ENCODE assay signal across 1 cellular context in genomic region chr14:20696776-20697175, GRCh38.
TF ChIP-seq lines count a peak whose summit lies in the region.

No MANE protein-coding gene starts in this region.

TF ChIP-seq in K562, 482 proteins besides CTCF, POLR2A, EP300 and RAD21:
- no peak for TF ChIP-seq RFX5 (IDR thresholded peaks at IDR 0.05; ENCODE audit: low read depth, low read length)
- TF ChIP-seq POLR2AphosphoS2 (IDR thresholded peaks at IDR 0.05; ENCODE audit: low read length), result no peak
- no peak for TF ChIP-seq POLR2G (IDR thresholded peaks at IDR 0.05; ENCODE audit: low read depth, low read length)
- TF ChIP-seq FIP1L1 (IDR thresholded peaks at IDR 0.05; ENCODE audit: low read depth, low read length, poor library complexity, severe bottlenecking), result no peak
- TF ChIP-seq, protein P1, sequence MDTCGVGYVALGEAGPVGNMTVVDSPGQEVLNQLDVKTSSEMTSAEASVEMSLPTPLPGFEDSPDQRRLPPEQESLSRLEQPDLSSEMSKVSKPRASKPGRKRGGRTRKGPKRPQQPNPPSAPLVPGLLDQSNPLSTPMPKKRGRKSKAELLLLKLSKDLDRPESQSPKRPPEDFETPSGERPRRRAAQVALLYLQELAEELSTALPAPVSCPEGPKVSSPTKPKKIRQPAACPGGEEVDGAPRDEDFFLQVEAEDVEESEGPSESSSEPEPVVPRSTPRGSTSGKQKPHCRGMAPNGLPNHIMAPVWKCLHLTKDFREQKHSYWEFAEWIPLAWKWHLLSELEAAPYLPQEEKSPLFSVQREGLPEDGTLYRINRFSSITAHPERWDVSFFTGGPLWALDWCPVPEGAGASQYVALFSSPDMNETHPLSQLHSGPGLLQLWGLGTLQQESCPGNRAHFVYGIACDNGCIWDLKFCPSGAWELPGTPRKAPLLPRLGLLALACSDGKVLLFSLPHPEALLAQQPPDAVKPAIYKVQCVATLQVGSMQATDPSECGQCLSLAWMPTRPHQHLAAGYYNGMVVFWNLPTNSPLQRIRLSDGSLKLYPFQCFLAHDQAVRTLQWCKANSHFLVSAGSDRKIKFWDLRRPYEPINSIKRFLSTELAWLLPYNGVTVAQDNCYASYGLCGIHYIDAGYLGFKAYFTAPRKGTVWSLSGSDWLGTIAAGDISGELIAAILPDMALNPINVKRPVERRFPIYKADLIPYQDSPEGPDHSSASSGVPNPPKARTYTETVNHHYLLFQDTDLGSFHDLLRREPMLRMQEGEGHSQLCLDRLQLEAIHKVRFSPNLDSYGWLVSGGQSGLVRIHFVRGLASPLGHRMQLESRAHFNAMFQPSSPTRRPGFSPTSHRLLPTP (IDR thresholded peaks at IDR 0.05; ENCODE audit: borderline replicate concordance, extremely low read depth, insufficient read length), result no peak
- TF ChIP-seq, protein P2, sequence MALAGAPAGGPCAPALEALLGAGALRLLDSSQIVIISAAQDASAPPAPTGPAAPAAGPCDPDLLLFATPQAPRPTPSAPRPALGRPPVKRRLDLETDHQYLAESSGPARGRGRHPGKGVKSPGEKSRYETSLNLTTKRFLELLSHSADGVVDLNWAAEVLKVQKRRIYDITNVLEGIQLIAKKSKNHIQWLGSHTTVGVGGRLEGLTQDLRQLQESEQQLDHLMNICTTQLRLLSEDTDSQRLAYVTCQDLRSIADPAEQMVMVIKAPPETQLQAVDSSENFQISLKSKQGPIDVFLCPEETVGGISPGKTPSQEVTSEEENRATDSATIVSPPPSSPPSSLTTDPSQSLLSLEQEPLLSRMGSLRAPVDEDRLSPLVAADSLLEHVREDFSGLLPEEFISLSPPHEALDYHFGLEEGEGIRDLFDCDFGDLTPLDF (CRISPR knock-in tag; IDR thresholded peaks at IDR 0.05), result no peak
- TF ChIP-seq GATAD2B (IDR thresholded peaks at IDR 0.05; ENCODE audit: borderline replicate concordance), result no peak
- no peak for TF ChIP-seq STAT5A (IDR thresholded peaks at IDR 0.05; ENCODE audit: borderline replicate concordance, low read length)
- TF ChIP-seq E2F8 (IDR thresholded peaks at IDR 0.05; ENCODE audit: low read depth, partially characterized antibody), result no peak
- TF ChIP-seq, protein P3, sequence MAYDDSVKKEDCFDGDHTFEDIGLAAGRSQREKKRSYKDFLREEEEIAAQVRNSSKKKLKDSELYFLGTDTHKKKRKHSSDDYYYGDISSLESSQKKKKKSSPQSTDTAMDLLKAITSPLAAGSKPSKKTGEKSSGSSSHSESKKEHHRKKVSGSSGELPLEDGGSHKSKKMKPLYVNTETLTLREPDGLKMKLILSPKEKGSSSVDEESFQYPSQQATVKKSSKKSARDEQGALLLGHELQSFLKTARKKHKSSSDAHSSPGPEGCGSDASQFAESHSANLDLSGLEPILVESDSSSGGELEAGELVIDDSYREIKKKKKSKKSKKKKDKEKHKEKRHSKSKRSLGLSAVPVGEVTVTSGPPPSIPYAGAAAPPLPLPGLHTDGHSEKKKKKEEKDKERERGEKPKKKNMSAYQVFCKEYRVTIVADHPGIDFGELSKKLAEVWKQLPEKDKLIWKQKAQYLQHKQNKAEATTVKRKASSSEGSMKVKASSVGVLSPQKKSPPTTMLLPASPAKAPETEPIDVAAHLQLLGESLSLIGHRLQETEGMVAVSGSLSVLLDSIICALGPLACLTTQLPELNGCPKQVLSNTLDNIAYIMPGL (CRISPR knock-in tag; IDR thresholded peaks at IDR 0.05), result no peak
- TF ChIP-seq, protein P4, sequence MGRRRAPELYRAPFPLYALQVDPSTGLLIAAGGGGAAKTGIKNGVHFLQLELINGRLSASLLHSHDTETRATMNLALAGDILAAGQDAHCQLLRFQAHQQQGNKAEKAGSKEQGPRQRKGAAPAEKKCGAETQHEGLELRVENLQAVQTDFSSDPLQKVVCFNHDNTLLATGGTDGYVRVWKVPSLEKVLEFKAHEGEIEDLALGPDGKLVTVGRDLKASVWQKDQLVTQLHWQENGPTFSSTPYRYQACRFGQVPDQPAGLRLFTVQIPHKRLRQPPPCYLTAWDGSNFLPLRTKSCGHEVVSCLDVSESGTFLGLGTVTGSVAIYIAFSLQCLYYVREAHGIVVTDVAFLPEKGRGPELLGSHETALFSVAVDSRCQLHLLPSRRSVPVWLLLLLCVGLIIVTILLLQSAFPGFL (CRISPR knock-in tag; IDR thresholded peaks at IDR 0.05), result no peak
- no peak for TF ChIP-seq ZNF174 (CRISPR knock-in tag; IDR thresholded peaks at IDR 0.05)
- TF ChIP-seq, protein P5, sequence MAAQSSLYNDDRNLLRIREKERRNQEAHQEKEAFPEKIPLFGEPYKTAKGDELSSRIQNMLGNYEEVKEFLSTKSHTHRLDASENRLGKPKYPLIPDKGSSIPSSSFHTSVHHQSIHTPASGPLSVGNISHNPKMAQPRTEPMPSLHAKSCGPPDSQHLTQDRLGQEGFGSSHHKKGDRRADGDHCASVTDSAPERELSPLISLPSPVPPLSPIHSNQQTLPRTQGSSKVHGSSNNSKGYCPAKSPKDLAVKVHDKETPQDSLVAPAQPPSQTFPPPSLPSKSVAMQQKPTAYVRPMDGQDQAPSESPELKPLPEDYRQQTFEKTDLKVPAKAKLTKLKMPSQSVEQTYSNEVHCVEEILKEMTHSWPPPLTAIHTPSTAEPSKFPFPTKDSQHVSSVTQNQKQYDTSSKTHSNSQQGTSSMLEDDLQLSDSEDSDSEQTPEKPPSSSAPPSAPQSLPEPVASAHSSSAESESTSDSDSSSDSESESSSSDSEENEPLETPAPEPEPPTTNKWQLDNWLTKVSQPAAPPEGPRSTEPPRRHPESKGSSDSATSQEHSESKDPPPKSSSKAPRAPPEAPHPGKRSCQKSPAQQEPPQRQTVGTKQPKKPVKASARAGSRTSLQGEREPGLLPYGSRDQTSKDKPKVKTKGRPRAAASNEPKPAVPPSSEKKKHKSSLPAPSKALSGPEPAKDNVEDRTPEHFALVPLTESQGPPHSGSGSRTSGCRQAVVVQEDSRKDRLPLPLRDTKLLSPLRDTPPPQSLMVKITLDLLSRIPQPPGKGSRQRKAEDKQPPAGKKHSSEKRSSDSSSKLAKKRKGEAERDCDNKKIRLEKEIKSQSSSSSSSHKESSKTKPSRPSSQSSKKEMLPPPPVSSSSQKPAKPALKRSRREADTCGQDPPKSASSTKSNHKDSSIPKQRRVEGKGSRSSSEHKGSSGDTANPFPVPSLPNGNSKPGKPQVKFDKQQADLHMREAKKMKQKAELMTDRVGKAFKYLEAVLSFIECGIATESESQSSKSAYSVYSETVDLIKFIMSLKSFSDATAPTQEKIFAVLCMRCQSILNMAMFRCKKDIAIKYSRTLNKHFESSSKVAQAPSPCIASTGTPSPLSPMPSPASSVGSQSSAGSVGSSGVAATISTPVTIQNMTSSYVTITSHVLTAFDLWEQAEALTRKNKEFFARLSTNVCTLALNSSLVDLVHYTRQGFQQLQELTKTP (IDR thresholded peaks at IDR 0.05; ENCODE audit: low read depth in 1 of 2, partially characterized antibody in 2 of 2), result no peak
